In genomic region chr1:180800945-180801344, GRCh38 we compare ENCODE assay signal across 23 cellular contexts.
DNase-seq lines count a peak whose midpoint lies in the region; ATAC-seq and TF ChIP-seq lines count a peak whose summit lies in the region.
"Had no signal": no experiment of that assay in that cellular context is flagged by ENCODE, and none has a peak within 500 bp of the region (broad histone marks: within the 10 kb centered on the region; RNA-seq: fewer than 3 reads in every experiment).

No MANE protein-coding gene starts in this region.

- H3K27me3 ChIP-seq in thyroid gland = no peaks in the 10 kb centered on the region
- H3K27me3 ChIP-seq: breast epithelium, neutrophil, Peyer's patch had no signal

- 74 to 76% methylated on average over 1 of the region's 1 CpG for WGBS in thyroid gland, 2 donors

- H3K9me3 ChIP-seq in thyroid gland = no peaks in the 10 kb centered on the region
- H3K9me3 ChIP-seq: breast epithelium, neutrophil, Peyer's patch, psoas muscle had no signal

- no peak overlapping the region for H3K4me3 ChIP-seq in thyroid gland (replicated peaks in 1 of 3)
- H3K4me3 ChIP-seq: breast epithelium, Peyer's patch, psoas muscle had no signal

- no peak overlapping the region for H3K4me3 Mint-ChIP-seq in nephron progenitor cell
- H3K4me3 Mint-ChIP-seq: activated CD4-positive, alpha-beta memory T cell treated with anti-CD3 and anti-CD28 coated beads, Interleukin-2, amount 10 ng/mL, durations not matched to agents 7 days and 5 days; CD8-positive, alpha-beta T cell had no signal

- no peak overlapping the region for H3K27ac ChIP-seq in thyroid gland
- H3K27ac ChIP-seq: breast epithelium, neutrophil, Peyer's patch, psoas muscle had no signal

- intact Hi-C loops in thyroid gland (cut with DNase I) = no loop called here

- peak overlapping the region; percentile 77 for H3K27ac Mint-ChIP-seq in nephron progenitor cell
- H3K27ac Mint-ChIP-seq: activated CD4-positive, alpha-beta memory T cell treated with anti-CD3 and anti-CD28 coated beads, Interleukin-2, amount 10 ng/mL, durations not matched to agents 7 days and 5 days; CD8-positive, alpha-beta T cell had no signal

- peaks cover 3% of the 10 kb centered on the region for H3K27me3 Mint-ChIP-seq in nephron progenitor cell (ENCODE audit: low read depth, poor library complexity)
- H3K27me3 Mint-ChIP-seq: activated CD4-positive, alpha-beta memory T cell treated with anti-CD3 and anti-CD28 coated beads, Interleukin-2, amount 10 ng/mL, durations not matched to agents 7 days and 5 days had no signal

- TF ChIP-seq POLR2A in thyroid gland (IDR thresholded peaks at IDR 0.05) = no peak

- no peak for ATAC-seq in GM21390 (IDR thresholded peaks at IDR 0.05; ENCODE audit: unreplicated experiment)
- ATAC-seq: CD8-positive, alpha-beta T cell; left ventricle myocardium superior; psoas muscle; stimulated activated naive CD8-positive, alpha-beta T cell treated with anti-CD3 and anti-CD28 coated beads, Interleukin-15, Interleukin-2, amounts not matched to agents 100 U/mL and 50 U/mL, for 24 hours had no signal

- DNase-seq in SHP77 (lab: John Stamatoyannopoulos, UW) = peak; percentile 7 to 13
- DNase-seq in SHP77 treated with DMSO at 0.1 percent for 48 hours (lab: John Stamatoyannopoulos, UW) = no peak
- DNase-seq in NCI-H146 treated with DMSO at 0.1 percent for 48 hours (lab: John Stamatoyannopoulos, UW; ENCODE audit: unreplicated experiment) = peak; percentile 38
- peak; percentile 94 for DNase-seq in NCI-H524 treated with DMSO at 0.1 percent for 48 hours (lab: John Stamatoyannopoulos, UW)
- no peak for DNase-seq in nephron progenitor cell
- DNase-seq in thyroid gland = no peak
- no peak for DNase-seq in A172 (ENCODE audit: low spot score)
- DNase-seq: activated CD4-positive, alpha-beta memory T cell treated with anti-CD3 and anti-CD28 coated beads, Interleukin-2, amount 10 ng/mL, durations not matched to agents 7 days and 5 days; activated CD4-positive, CD25-positive, alpha-beta regulatory T cell treated with anti-CD3 and anti-CD28 coated beads, Interleukin-2, amount 50 U/mL, for 72 hours; activated CD8-positive, alpha-beta memory T cell treated with anti-CD3 and anti-CD28 coated beads, Interleukin-2, amount 50 U/mL, for 48 hours; activated naive CD4-positive, alpha-beta T cell treated with anti-CD3 and anti-CD28 coated beads, Interleukin-2, amount 50 U/mL, for 16 hours; amygdala; CD8-positive, alpha-beta T cell; islet precursor cell; left ventricle myocardium superior; NCI-H1436 treated with DMSO at 0.1 percent for 48 hours; Peyer's patch; psoas muscle; stimulated activated CD4-positive, alpha-beta T cell treated with anti-CD3 and anti-CD28 coated beads, Interleukin-15, amount 100 ng/mL, for 24 hours; stimulated activated naive CD8-positive, alpha-beta T cell treated with anti-CD3 and anti-CD28 coated beads, Interleukin-15, Interleukin-2, amounts not matched to agents 100 U/mL and 50 U/mL, for 24 hours had no signal

- TF ChIP-seq CTCF in nephron progenitor cell (IDR thresholded peaks at IDR 0.05) = no peak
- no peak for TF ChIP-seq CTCF in thyroid gland (IDR thresholded peaks at IDR 0.05)

- no peaks in the 10 kb centered on the region for H3K4me1 ChIP-seq in thyroid gland
- H3K4me1 ChIP-seq: breast epithelium, Peyer's patch, psoas muscle had no signal

- no peaks in the 10 kb centered on the region for H3K9me3 Mint-ChIP-seq in nephron progenitor cell
- H3K9me3 Mint-ChIP-seq: activated CD4-positive, alpha-beta memory T cell treated with anti-CD3 and anti-CD28 coated beads, Interleukin-2, amount 10 ng/mL, durations not matched to agents 7 days and 5 days; CD8-positive, alpha-beta T cell had no signal

- no peaks in the 10 kb centered on the region for H3K4me1 Mint-ChIP-seq in nephron progenitor cell

- no peaks in the 10 kb centered on the region for H3K36me3 Mint-ChIP-seq in nephron progenitor cell (ENCODE audit: low read depth)

- H3K36me3 ChIP-seq in thyroid gland = peaks cover 0 to 1% of the 10 kb centered on the region in 2 donors
- H3K36me3 ChIP-seq: breast epithelium, neutrophil had no signal

Comparison
In these comparisons a context has a peak if more than half of its experiments do, and no peak if none do; other contexts are left out.
1. DNase-seq: peak in SHP77 (2 of 2), NCI-H146 treated with DMSO at 0.1 percent for 48 hours (single experiment) and NCI-H524 treated with DMSO at 0.1 percent for 48 hours (single experiment); none in SHP77 treated with DMSO at 0.1 percent for 48 hours (single experiment), nephron progenitor cell (single experiment), thyroid gland (0 of 2) and A172 (single experiment).